Comparison of ENCODE assay signal across 2 cellular contexts in genomic region chr17:63703029-63703428, GRCh38.
TF ChIP-seq lines count a peak whose summit lies in the region.

No MANE protein-coding gene starts in this region.

TF ChIP-seq in SK-N-SH, 30 proteins besides CTCF, POLR2A, EP300 and RAD21 (continued from another document):
- TF ChIP-seq TCF12 (IDR thresholded peaks at IDR 0.05): no peak
- no peak for TF ChIP-seq YY1 (IDR thresholded peaks at IDR 0.05; ENCODE audit: low read depth)
- TF ChIP-seq RXRA (IDR thresholded peaks at IDR 0.05; ENCODE audit: borderline replicate concordance, low read depth): no peak
- no peak for TF ChIP-seq POLR2AphosphoS5 (IDR thresholded peaks at IDR 0.05; ENCODE audit: low read depth, low read length)
- no peak for TF ChIP-seq RFX5 (IDR thresholded peaks at IDR 0.05; ENCODE audit: low read length)
- TF ChIP-seq GATA2 (CRISPR knock-in tag; IDR thresholded peaks at IDR 0.05): no peak
- TF ChIP-seq MEF2A (IDR thresholded peaks at IDR 0.05; ENCODE audit: borderline replicate concordance, low read depth): no peak
- TF ChIP-seq PBX3 (IDR thresholded peaks at IDR 0.05): no peak
- TF ChIP-seq FOXJ3 (CRISPR knock-in tag; IDR thresholded peaks at IDR 0.05): no peak
- TF ChIP-seq NRF1 (IDR thresholded peaks at IDR 0.05; ENCODE audit: low read depth, low read length): no peak
- TF ChIP-seq ZBTB33 (IDR thresholded peaks at IDR 0.05; ENCODE audit: borderline replicate concordance, low read depth): no peak
- no peak for TF ChIP-seq CHD2 (IDR thresholded peaks at IDR 0.05; ENCODE audit: low read length, partially characterized antibody)
- no peak for TF ChIP-seq SMC3 (IDR thresholded peaks at IDR 0.05; ENCODE audit: low read depth, low read length)
- no peak for TF ChIP-seq TAF1 (IDR thresholded peaks at IDR 0.05; ENCODE audit: borderline replicate concordance, low read depth, low read length)

TF ChIP-seq in SK-N-SH treated with all-trans-retinoic acid at 6 μM for 48 hours, 23 proteins besides CTCF, POLR2A, EP300 and RAD21 (continued from another document):
- TF ChIP-seq PATZ1 (CRISPR knock-in tag; IDR thresholded peaks at IDR 0.05; ENCODE audit: borderline replicate concordance) (no peak), TSHZ2 (CRISPR knock-in tag; IDR thresholded peaks at IDR 0.05) (no peak), SNAI2 (CRISPR knock-in tag; IDR thresholded peaks at IDR 0.05) (no peak), RARB (CRISPR knock-in tag; IDR thresholded peaks at IDR 0.05) (no peak), ZNF565 (CRISPR knock-in tag; conservative IDR thresholded peaks at IDR 0.05; ENCODE audit: low read depth) (no peak), POU6F1 (CRISPR knock-in tag; IDR thresholded peaks at IDR 0.05; ENCODE audit: borderline replicate concordance, low read depth) (no peak), GLIS3 (CRISPR knock-in tag; IDR thresholded peaks at IDR 0.05) (no peak)
TF ChIP-seq in SK-N-SH treated with all-trans-retinoic acid at 6 μM for 48 hours: peak in this region for 0.
